In the genomic region with DNA sequence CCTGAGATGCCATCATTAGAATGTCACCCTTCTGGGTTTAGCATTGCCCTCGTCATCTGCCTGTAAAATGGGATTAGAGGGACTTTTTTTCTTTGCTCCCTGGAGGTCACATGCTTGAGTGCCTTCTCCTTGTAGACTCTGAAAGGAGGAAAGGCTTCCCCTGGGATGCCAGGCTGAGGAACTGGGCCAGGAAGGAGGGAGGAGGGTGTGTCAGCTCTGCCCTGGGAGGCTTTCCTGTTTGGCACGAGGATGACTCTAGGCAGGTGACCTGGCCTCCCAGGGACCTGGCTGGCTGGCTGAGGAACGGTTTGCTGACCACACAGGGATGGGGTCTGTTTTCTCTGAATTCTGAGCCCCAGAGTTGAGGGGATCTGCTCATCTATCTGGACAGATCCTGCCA, we compare ENCODE assay signal across 17 cellular contexts. TPM values are rescaled to one million over a fixed set of nuclear protein-coding genes. Genes with fewer than 3 reads are reported as not detected.
DNase-seq lines count a peak whose midpoint lies in the region; ATAC-seq, FAIRE-seq and TF ChIP-seq lines count a peak whose summit lies in the region.
"Had no signal": no experiment of that assay in that cellular context is flagged by ENCODE, and none has a peak within 500 bp of the region (broad histone marks: within the 10 kb centered on the region; RNA-seq: fewer than 3 reads in every experiment).

No MANE protein-coding gene starts in this region.

- in situ Hi-C loops in Panc1 (cut with HindIII; ENCODE audit: low pct_unique_long_range_greater_than_20kb, low sequenced_read_pairs) = no loop called here

- TF ChIP-seq CTCF in Panc1 (IDR thresholded peaks at IDR 0.05) = no peak
- TF ChIP-seq CTCF in keratinocyte (optimal IDR thresholded peaks at IDR 0.05 in 1 of 3, IDR thresholded peaks at IDR 0.05 in 1 of 3, conservative IDR thresholded peaks at IDR 0.05 in 1 of 3; ENCODE audit: extremely low read depth in 1 of 3, insufficient read depth in 2 of 3, low read length in 3 of 3) = no peak

- H3K4me2 ChIP-seq in keratinocyte (ENCODE audit: control insufficient read depth, extremely low read depth, insufficient read depth, low read depth, low read length) = peak overlapping the region; percentile 22

- intact Hi-C loops in Panc1 (cut with micrococcal nuclease; ENCODE audit: unreplicated experiment) = loop anchor here (5.0 kb wide), 1 partner anchor 41 kb away; no protein-coding TSS in a partner anchor

- H3K4me3 ChIP-seq in Panc1 (ENCODE audit: low read depth in 2 of 2, low read length in 2 of 2) = no peak overlapping the region
- no peak overlapping the region for H3K4me3 ChIP-seq in keratinocyte (ENCODE audit: control insufficient read depth in 2 of 3, extremely low read depth in 1 of 3, insufficient read depth in 2 of 3, low read depth in 1 of 3, low read length in 3 of 3)
- H3K4me3 ChIP-seq in small intestine (ENCODE audit: low read depth in 1 of 2, low read length in 2 of 2) = no peak overlapping the region
- no peak overlapping the region for H3K4me3 ChIP-seq in MG63
- H3K4me3 ChIP-seq: tibial artery had no signal

- no peaks in the 10 kb centered on the region for H4K20me1 ChIP-seq in keratinocyte (ENCODE audit: control insufficient read depth, extremely low read depth, insufficient read depth, low read length)

- H3K79me2 ChIP-seq in keratinocyte (ENCODE audit: control insufficient read depth, insufficient read depth, low read length) = peaks cover 4% of the 10 kb centered on the region

- no TSS peak for BruUV-seq in Panc1 (replicated peaks; lab: Mats Ljungman, UMichigan)

- FAIRE-seq in keratinocyte (lab: Jason Lieb, UNC) = no peak
- FAIRE-seq in small intestine (lab: Jason Lieb, UNC) = no peak
- FAIRE-seq: G401.6 had no signal

- H3K9me1 ChIP-seq in keratinocyte (ENCODE audit: control insufficient read depth, extremely low read depth, insufficient read depth, low read length) = no peaks in the 10 kb centered on the region

- dilution Hi-C loops in keratinocyte (cut with MboI; ENCODE audit: extremely low pct_ligation_motif_present, low sequenced_read_pairs) = no loop called here

- H3K9me3 ChIP-seq in Panc1 (ENCODE audit: control insufficient read depth, insufficient read depth, low read depth, low read length) (no peaks in the 10 kb centered on the region), keratinocyte (ENCODE audit: control insufficient read depth, low read depth, low read length) (no peaks in the 10 kb centered on the region), small intestine (ENCODE audit: control insufficient read depth, low read depth) (no peaks in the 10 kb centered on the region), MG63 (no peaks in the 10 kb centered on the region)
- H3K9me3 ChIP-seq: tibial artery had no signal

- ATAC-seq in Panc1 = no peak
- ATAC-seq in GM18870 (IDR thresholded peaks at IDR 0.05; ENCODE audit: unreplicated experiment) = no peak
- ATAC-seq: activated T-cell treated with anti-CD3 and anti-CD28 coated beads, Interleukin-2, amount 50 U/mL, for 72 hours had no signal

- H3K4me1 ChIP-seq in Panc1 (ENCODE audit: control insufficient read depth, insufficient read depth, low read length) (peaks cover 50% of the 10 kb centered on the region), keratinocyte (ENCODE audit: control insufficient read depth, extremely low read depth, insufficient read depth, low read length) (peaks cover 43% of the 10 kb centered on the region), small intestine (ENCODE audit: control insufficient read depth in 2 of 2, insufficient read depth in 1 of 2, low read depth in 1 of 2, low read length in 1 of 2) (peaks cover 7 to 10% of the 10 kb centered on the region in 2 donors)

- 20 to 56% (median 26%) methylated on average over 3 of the region's 3 CpGs for WGBS in small intestine, 3 donors

- CTCF ChIA-PET in Panc1 (lab: Charles Lee) = no interaction called here

- peaks cover 2% of the 10 kb centered on the region; the same call in 1 of the 2 replicates for H3K36me3 ChIP-seq in Panc1 (ENCODE audit: control insufficient read depth, insufficient read depth, low read length)
- H3K36me3 ChIP-seq in keratinocyte (ENCODE audit: control insufficient read depth in 2 of 2, extremely low read depth in 1 of 2, insufficient read depth in 2 of 2, low read length in 2 of 2) = no peaks in the 10 kb centered on the region
- H3K36me3 ChIP-seq in small intestine (ENCODE audit: control insufficient read depth in 2 of 2, insufficient read depth in 2 of 2, low read length in 2 of 2) = no peaks in the 10 kb centered on the region
- H3K36me3 ChIP-seq in MG63 = no peaks in the 10 kb centered on the region
- H3K36me3 ChIP-seq: tibial artery had no signal

- H2AFZ ChIP-seq in keratinocyte (ENCODE audit: control insufficient read depth, low read length) = no peak overlapping the region

- POLR2A ChIA-PET in Panc1 (lab: Charles Lee) = no interaction called here

- no peak overlapping the region for H3K9ac ChIP-seq in keratinocyte (ENCODE audit: control insufficient read depth, extremely low read depth, insufficient read depth, low read length)

- H3K27me3 ChIP-seq in Panc1 (ENCODE audit: control insufficient read depth, insufficient read depth, low read length) = no peaks in the 10 kb centered on the region
- no peaks in the 10 kb centered on the region for H3K27me3 ChIP-seq in keratinocyte (ENCODE audit: control insufficient read depth, extremely low read depth, insufficient read depth, low read length)
- H3K27me3 ChIP-seq in small intestine (ENCODE audit: control insufficient read depth in 2 of 2, insufficient read depth in 2 of 2, low read length in 2 of 2) = no peaks in the 10 kb centered on the region
- H3K27me3 ChIP-seq in MG63 = no peaks in the 10 kb centered on the region
- H3K27me3 ChIP-seq: tibial artery had no signal

- peak overlapping the region; percentile 71 for H3K27ac ChIP-seq in Panc1 (ENCODE audit: low read length)
- no peak overlapping the region for H3K27ac ChIP-seq in keratinocyte (ENCODE audit: control insufficient read depth, insufficient read depth, low read length)
- no peak overlapping the region for H3K27ac ChIP-seq in small intestine (ENCODE audit: low read depth in 1 of 2, low read length in 1 of 2)
- H3K27ac ChIP-seq: tibial artery had no signal

- DNase-seq in EH (ENCODE audit: low read depth) (peak; percentile 21), Panc1 (ENCODE audit: low read depth, low spot score) (no peak), keratinocyte (ENCODE audit: low read depth, low spot score) (no peak), small intestine (peak; percentile 53), T-helper 1 cell (no peak), MG63 (no peak), activated gamma-delta T cell (lab: John Stamatoyannopoulos, UW) (no peak)
- DNase-seq: activated T-cell treated with anti-CD3 and anti-CD28 coated beads, Interleukin-2, amount 50 U/mL, for 72 hours; amniotic stem cell; Karpas-422; NCI-H187 treated with DMSO at 0.1 percent for 48 hours; NCI-H774; Right ventricle myocardium superior; stimulated activated CD4-positive, alpha-beta T cell treated with anti-CD3 and anti-CD28 coated beads, Interleukin-15, amount 100 ng/mL, for 24 hours had no signal

RNA-seq across cellular contexts. Expression of gene SMOX, which starts 4.6 kb away (rescaled TPM):
- total RNA-seq in Panc1 (2021; ENCODE audit: unreplicated experiment) = 33.8 TPM
- polyA plus RNA-seq in Panc1 (2012; ENCODE audit: insufficient read length) = 27.6 TPM
- polyA plus RNA-seq in keratinocyte = 2.0 to 4.3 TPM (median 2.6 TPM) in 3 replicates
- polyA plus RNA-seq in keratinocyte (2011; ENCODE audit: low read depth) = 4.9 TPM
- 2.5 and 5.3 TPM in 2 replicates for polyA plus RNA-seq in keratinocyte (2011; cell fraction: cytosol; rRNA removed)
- polyA plus RNA-seq in keratinocyte (2011; cell fraction: nucleus; rRNA removed) = 5.6 and 7.2 TPM in 2 replicates
- polyA plus RNA-seq in keratinocyte (2012; ENCODE audit: low replicate concordance) = 8.6 and 13.6 TPM in 2 replicates
- 0.89 to 9.2 TPM (median 2.3 TPM) in 3 replicates for polyA minus RNA-seq in keratinocyte
- polyA minus RNA-seq in keratinocyte (2011; cell fraction: cytosol; rRNA and poly(A)+ RNA removed) = 7.9 TPM
- polyA minus RNA-seq in keratinocyte (2011; cell fraction: nucleus; rRNA and poly(A)+ RNA removed) = 1.9 and 3.1 TPM in 2 replicates
- 100 to 1,000 TPM in 1 of 3 donors, 10 to 100 TPM in 2; 16.3 to 115 (median 65.1) TPM for polyA plus RNA-seq in small intestine
- 8.2 and 8.7 TPM in 2 replicates for total RNA-seq in MG63 (2014; rRNA removed; shearing (Covaris generic); ENCODE audit: low replicate concordance)

Comparison
In these comparisons a context has a peak if more than half of its experiments do, and no peak if none do; other contexts are left out.
1. DNase-seq: peak in EH (single experiment) and small intestine (single experiment); none in Panc1 (single experiment), keratinocyte (single experiment), T-helper 1 cell (0 of 5), MG63 (single experiment) and activated gamma-delta T cell (single experiment).